In genomic region chr2:880201-880970, GRCh38 we compare ENCODE assay signal across 22 cellular contexts.
DNase-seq lines count a peak whose midpoint lies in the region; ATAC-seq, FAIRE-seq and TF ChIP-seq lines count a peak whose summit lies in the region.
"Had no signal": no experiment of that assay in that cellular context is flagged by ENCODE, and none has a peak within 500 bp of the region (broad histone marks: within the 10 kb centered on the region; RNA-seq: fewer than 3 reads in every experiment).

No MANE protein-coding gene starts in this region.

- no peaks in the 10 kb centered on the region for H3K9me3 ChIP-seq in colonic mucosa
- no peaks in the 10 kb centered on the region for H3K9me3 ChIP-seq in vagina
- H3K9me3 ChIP-seq: Caco-2 had no signal

- H3K36me3 ChIP-seq in colonic mucosa = no peaks in the 10 kb centered on the region
- no peaks in the 10 kb centered on the region for H3K36me3 ChIP-seq in vagina
- H3K36me3 ChIP-seq: BLaER1 had no signal

- FAIRE-seq in GM12891 (lab: Jason Lieb, UNC) = no peak
- FAIRE-seq: GM18507 had no signal

- TF ChIP-seq CTCF in colonic mucosa (IDR thresholded peaks at IDR 0.05) (no peak), vagina (IDR thresholded peaks at IDR 0.05) (no peak)

- no peak overlapping the region for H3K9ac ChIP-seq in colonic mucosa (ENCODE audit: low read depth in 2 of 2, low read length in 2 of 2)
- H3K9ac ChIP-seq: BLaER1 had no signal

- no peak for TF ChIP-seq POLR2A in vagina (IDR thresholded peaks at IDR 0.05)
- no peak for TF ChIP-seq POLR2A in GM12891 (IDR thresholded peaks at IDR 0.05; ENCODE audit: low read depth, low read length)

- H3K4me3 Mint-ChIP-seq in stimulated activated naive B cell treated with anti-CD40 and anti-IgM and Interleukin-4, amounts not matched to agents 10 μg/mL and 1 μg/mL and 100 μg/mL, for 72 hours = no peak overlapping the region
- H3K4me3 Mint-ChIP-seq: CD4-positive, alpha-beta T cell; HFFc6 had no signal

- no peak overlapping the region for H3K4me3 ChIP-seq in colonic mucosa
- no peak overlapping the region for H3K4me3 ChIP-seq in vagina
- H3K4me3 ChIP-seq: BLaER1 had no signal

- no peak for ATAC-seq in stimulated activated naive B cell treated with anti-CD40 and anti-IgM and Interleukin-4, amounts not matched to agents 10 μg/mL and 1 μg/mL and 100 μg/mL, for 72 hours (replicated peaks)

- intact Hi-C loops in colonic mucosa (cut with DNase I) = no loop called here
- intact Hi-C loops in vagina (cut with DNase I) = no loop called here

- no peaks in the 10 kb centered on the region for H3K4me1 Mint-ChIP-seq in stimulated activated naive B cell treated with anti-CD40 and anti-IgM and Interleukin-4, amounts not matched to agents 10 μg/mL and 1 μg/mL and 100 μg/mL, for 72 hours

- H3K27me3 Mint-ChIP-seq in stimulated activated naive B cell treated with anti-CD40 and anti-IgM and Interleukin-4, amounts not matched to agents 10 μg/mL and 1 μg/mL and 100 μg/mL, for 72 hours = peaks cover 54 to 62% of the 10 kb centered on the region in 2 donors

- no peak overlapping the region for H3K27ac Mint-ChIP-seq in stimulated activated naive B cell treated with anti-CD40 and anti-IgM and Interleukin-4, amounts not matched to agents 10 μg/mL and 1 μg/mL and 100 μg/mL, for 72 hours
- H3K27ac Mint-ChIP-seq: CD4-positive, alpha-beta T cell; HFFc6 had no signal

- H3K36me3 Mint-ChIP-seq in stimulated activated naive B cell treated with anti-CD40 and anti-IgM and Interleukin-4, amounts not matched to agents 10 μg/mL and 1 μg/mL and 100 μg/mL, for 72 hours = no peaks in the 10 kb centered on the region

- peaks cover 11% of the 10 kb centered on the region for H3K27me3 ChIP-seq in colonic mucosa
- no peaks in the 10 kb centered on the region for H3K27me3 ChIP-seq in vagina
- H3K27me3 ChIP-seq: BLaER1 had no signal

- H3K27ac ChIP-seq in colonic mucosa (no peak overlapping the region), vagina (no peak overlapping the region)
- H3K27ac ChIP-seq: 22Rv1, BLaER1 had no signal

- H3K9me3 Mint-ChIP-seq in stimulated activated naive B cell treated with anti-CD40 and anti-IgM and Interleukin-4, amounts not matched to agents 10 μg/mL and 1 μg/mL and 100 μg/mL, for 72 hours = no peaks in the 10 kb centered on the region
- H3K9me3 Mint-ChIP-seq: CD4-positive, alpha-beta T cell had no signal

- DNase-seq in activated CD8-positive, alpha-beta memory T cell treated with anti-CD3 and anti-CD28 coated beads for 24 hours = peak; percentile 28
- no peak for DNase-seq in activated CD8-positive, alpha-beta memory T cell treated with anti-CD3 and anti-CD28 coated beads, Interleukin-2, amount 50 U/mL, for 4 hours
- DNase-seq in colonic mucosa (peak; percentile 12), mucosa of gallbladder (ENCODE audit: low spot score) (peak; percentile 5), vagina (ENCODE audit: extremely low spot score in 2 of 2) (peak; percentile 60 to 70), GM12891 (ENCODE audit: insufficient read length, low spot score) (no peak), germinal center (ENCODE audit: low spot score) (no peak)
- no peak for DNase-seq in stimulated activated naive B cell treated with anti-CD40 and anti-IgM and Interleukin-4, amounts not matched to agents 10 μg/mL and 1 μg/mL and 100 μg/mL, for 72 hours
- DNase-seq: ACHN, Caco-2, DMS 273 treated with DMSO at 0.1 percent for 48 hours, HFFc6, Karpas-422, NCI-H1694, NCI-H2081, NCI-H2171 treated with DMSO at 0.1 percent for 48 hours, NCI-H526 treated with DMSO at 0.1 percent for 48 hours, Right ventricle myocardium superior had no signal

- H3K4me1 ChIP-seq in colonic mucosa (no peaks in the 10 kb centered on the region), vagina (peaks cover 11% of the 10 kb centered on the region)
- H3K4me1 ChIP-seq: Caco-2 had no signal

TF ChIP-seq in GM12891, 5 proteins besides CTCF, POLR2A, EP300 and RAD21:
- no peak for TF ChIP-seq POU2F2 (IDR thresholded peaks at IDR 0.05; ENCODE audit: low read depth, low read length)
- no peak for TF ChIP-seq PAX5 (IDR thresholded peaks at IDR 0.05; ENCODE audit: insufficient read depth, low read length, severe bottlenecking)
- no peak for TF ChIP-seq SPI1 (IDR thresholded peaks at IDR 0.05; ENCODE audit: low read depth, low read length)
- TF ChIP-seq TAF1 (IDR thresholded peaks at IDR 0.05; ENCODE audit: low read depth, low read length) = no peak

Comparison
In these comparisons a context has a peak if more than half of its experiments do, and no peak if none do; other contexts are left out.
1. DNase-seq: peak in activated CD8-positive, alpha-beta memory T cell treated with anti-CD3 and anti-CD28 coated beads for 24 hours (single experiment), colonic mucosa (single experiment), mucosa of gallbladder (single experiment) and vagina (2 of 2); none in activated CD8-positive, alpha-beta memory T cell treated with anti-CD3 and anti-CD28 coated beads, Interleukin-2, amount 50 U/mL, for 4 hours (single experiment), GM12891 (single experiment), germinal center (single experiment) and stimulated activated naive B cell treated with anti-CD40 and anti-IgM and Interleukin-4, amounts not matched to agents 10 μg/mL and 1 μg/mL and 100 μg/mL, for 72 hours (single experiment).